12 cellular contexts compared by ENCODE assay signal in the genomic region with DNA sequence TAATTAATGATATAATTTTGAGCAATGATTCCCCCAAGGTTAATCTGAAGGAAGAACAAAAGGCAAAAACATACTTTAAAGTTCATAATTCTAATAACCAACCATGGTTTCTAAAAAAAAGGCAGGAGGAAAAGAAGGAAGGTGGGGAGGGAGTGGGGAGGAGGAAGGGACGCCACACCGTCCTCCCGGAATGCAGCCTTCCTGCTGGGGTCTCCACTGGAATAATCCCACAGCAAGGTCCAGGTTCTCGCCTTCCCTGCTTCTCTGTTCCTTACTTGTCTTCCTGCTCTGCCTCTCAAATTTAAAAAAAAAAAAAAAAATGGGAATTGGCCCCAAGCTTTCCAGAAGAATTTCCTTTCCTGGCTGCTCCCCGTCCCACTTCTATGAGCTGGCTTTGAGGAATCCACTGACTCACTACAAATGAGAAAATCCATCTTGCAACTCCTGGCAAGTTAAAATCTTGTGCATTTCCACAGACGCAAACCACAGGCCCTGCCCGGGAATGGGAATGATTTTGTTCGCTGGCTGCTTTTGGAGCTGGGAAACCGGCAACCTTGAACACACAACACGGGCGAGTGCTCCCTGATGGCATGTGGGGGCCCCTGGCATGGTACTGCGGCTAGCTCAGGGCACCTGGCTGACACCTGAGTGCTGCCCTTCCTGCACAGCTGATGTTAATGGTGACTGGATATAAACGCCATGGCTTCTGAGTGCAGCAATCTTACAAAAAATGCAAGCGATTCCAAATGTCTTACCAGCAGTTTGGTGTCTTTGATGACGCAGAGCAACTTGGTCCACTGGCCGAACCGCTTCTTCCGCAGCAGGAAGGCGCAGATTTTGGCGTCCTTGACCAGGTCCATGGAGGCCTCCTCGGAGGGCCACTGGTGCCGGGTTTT.
DNase-seq lines count a peak whose midpoint lies in the region; ATAC-seq and TF ChIP-seq lines count a peak whose summit lies in the region.
"Had no signal": no experiment of that assay in that cellular context is flagged by ENCODE, and none has a peak within 500 bp of the region (broad histone marks: within the 10 kb centered on the region; RNA-seq: fewer than 3 reads in every experiment).

No MANE protein-coding gene starts in this region.

- POLR2A ChIA-PET in AG04450 (lab: Yijun Ruan, JAX), result interaction anchor here (0.6 to 1.5 kb wide), 12 partner anchors 11 to 144 kb away, joined by 3 to 20 read pairs (median 4); partner anchors contain the start of gene AFAP1

- CTCF ChIA-PET in AG04450 (lab: Charles Lee), result interaction anchor here (1.3 to 2.0 kb wide), 4 partner anchors 37 to 145 kb away, joined by 4 to 14 read pairs (median 6); no protein-coding TSS in a partner anchor

- H3K27ac ChIP-seq in AG04450 (ENCODE audit: low read depth, low read length) (peak overlapping the region; percentile 100), SJCRH30 (peak overlapping the region; percentile 66)

- peaks cover 22% of the 10 kb centered on the region for H3K4me1 ChIP-seq in SJCRH30

- peaks cover 8% of the 10 kb centered on the region for H3K36me3 ChIP-seq in SJCRH30

- ATAC-seq in omental fat pad (ENCODE audit: low FRiP score) (peak; percentile 80), GM21447 (IDR thresholded peaks at IDR 0.05; ENCODE audit: unreplicated experiment) (no peak), GM21825 (IDR thresholded peaks at IDR 0.05; ENCODE audit: unreplicated experiment) (no peak)
- ATAC-seq: activated T-cell treated with anti-CD3 and anti-CD28 coated beads, Interleukin-2, amount 50 U/mL, for 72 hours had no signal

- H3K27me3 ChIP-seq in AG04450 (ENCODE audit: control insufficient read depth, insufficient read depth, low read length) (no peaks in the 10 kb centered on the region), SJCRH30 (no peaks in the 10 kb centered on the region)

- TF ChIP-seq CTCF in AG04450 (IDR thresholded peaks at IDR 0.05; ENCODE audit: low read depth, low read length), result no peak
- TF ChIP-seq CTCF in omental fat pad (IDR thresholded peaks at IDR 0.05), result no peak

- H3K9me3 ChIP-seq in AG04450 (ENCODE audit: control insufficient read depth, insufficient read depth, low read length) (no peaks in the 10 kb centered on the region), SJCRH30 (replicated peaks) (no peaks in the 10 kb centered on the region)
- H3K9me3 ChIP-seq: Caco-2, HAP-1 had no signal

- DNase-seq in AG04450 (ENCODE audit: low read depth, low spot score), result peak; percentile 97
- peak; percentile 60 to 61 for DNase-seq in SJCRH30
- DNase-seq in fibroblast of peridontal ligament (ENCODE audit: extremely low read depth), result peak; percentile 100
- DNase-seq in omental fat pad (ENCODE audit: low spot score), result no peak
- DNase-seq in stimulated activated CD4-positive, alpha-beta T cell treated with anti-CD3 and anti-CD28 coated beads, Interleukin-15, amount 100 ng/mL, for 24 hours, result no peak
- DNase-seq in SIG-M5 treated with dmso at 0.1 percent for 504 hours (lab: John Stamatoyannopoulos, UW; ENCODE audit: unreplicated experiment), result no peak
- DNase-seq: activated T-cell treated with anti-CD3 and anti-CD28 coated beads, Interleukin-2, amount 50 U/mL, for 72 hours; Caco-2; NCI-H2171 treated with DMSO at 0.1 percent for 48 hours had no signal

- H3K4me3 ChIP-seq in AG04450 (ENCODE audit: low read depth, low read length) (peak overlapping the region; percentile 40), SJCRH30 (no peak overlapping the region)
- H3K4me3 ChIP-seq: HAP-1 had no signal

Comparison
In these comparisons a context has a peak if more than half of its experiments do, and no peak if none do; other contexts are left out.
1. DNase-seq: peak in AG04450 (single experiment), SJCRH30 (2 of 2) and fibroblast of peridontal ligament (single experiment); none in omental fat pad (single experiment), stimulated activated CD4-positive, alpha-beta T cell treated with anti-CD3 and anti-CD28 coated beads, Interleukin-15, amount 100 ng/mL, for 24 hours (single experiment) and SIG-M5 treated with dmso at 0.1 percent for 504 hours (single experiment).